ENCODE assay signal across 12 cellular contexts in the genomic region with DNA sequence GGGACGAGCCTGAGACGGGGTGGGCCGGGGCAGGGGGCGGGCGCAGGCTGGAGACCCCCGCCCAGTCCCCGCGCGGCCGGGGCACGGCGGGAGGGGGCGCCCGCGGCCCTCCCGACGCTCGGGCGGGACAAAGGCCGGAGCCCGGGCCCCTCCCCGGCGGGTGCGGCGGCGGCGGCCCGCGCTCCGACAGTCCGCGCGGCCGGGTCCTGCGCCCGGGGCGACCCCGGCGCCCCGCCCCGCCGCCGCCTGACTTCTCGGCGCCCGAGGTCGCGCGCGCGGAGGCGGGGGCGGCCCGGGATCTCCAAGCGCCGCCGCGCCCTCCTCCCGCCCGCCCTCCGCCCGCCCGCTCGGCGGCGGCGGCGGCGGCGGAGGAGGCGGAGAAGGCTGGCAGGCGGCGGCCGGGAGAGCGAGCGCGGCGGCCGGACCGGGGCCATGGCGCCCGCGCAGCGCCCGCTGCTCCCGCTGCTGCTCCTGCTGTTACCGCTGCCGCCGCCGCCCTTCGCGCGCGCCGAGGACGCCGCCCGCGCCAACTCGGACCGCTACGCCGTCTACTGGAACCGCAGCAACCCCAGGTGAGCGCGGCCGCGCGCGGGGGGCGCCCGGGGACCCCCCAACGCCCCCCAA. TPM values are rescaled to one million over a fixed set of nuclear protein-coding genes. Genes with fewer than 3 reads are reported as not detected.
A peak's percentile ranks its signal among the peaks of the same experiment; 100 is the strongest.
DNase-seq lines count a peak whose midpoint lies in the region; ATAC-seq and TF ChIP-seq lines count a peak whose summit lies in the region.
"Had no signal": no experiment of that assay in that cellular context is flagged by ENCODE, and none has a peak within 500 bp of the region (broad histone marks: within the 10 kb centered on the region; RNA-seq: fewer than 3 reads in every experiment).

A gene (plus strand): TSS at position 137 of the 624 bp plus-strand sequence. CDS start 296 bp downstream, at position 433.

- H3K36me3 Mint-ChIP-seq in T-helper 17 cell (ENCODE audit: low read depth) (peaks cover 2% of the 10 kb centered on the region), glutamatergic neuron (ENCODE audit: unreplicated experiment) (no peaks in the 10 kb centered on the region)

- H3K36me3 ChIP-seq in rectal smooth muscle tissue (ENCODE audit: control insufficient read depth, insufficient read depth, low read length) (no peaks in the 10 kb centered on the region), psoas muscle (ENCODE audit: insufficient read depth in 1 of 2, low read depth in 1 of 2) (peaks cover 0 to under 1% of the 10 kb centered on the region in 2 donors)
- H3K36me3 ChIP-seq: tibial nerve had no signal

- DNase-seq in NCI-H2227 (lab: John Stamatoyannopoulos, UW; ENCODE audit: unreplicated experiment) (peak; percentile 32), NCI-H2227 treated with DMSO at 0.1 percent for 48 hours (lab: John Stamatoyannopoulos, UW) (no peak), T-helper 17 cell (no peak), glutamatergic neuron (no peak), psoas muscle (no peak), ACHN (no peak)
- DNase-seq: foreskin keratinocyte, SW 1271 had no signal

- 0 to 1% (median 0%) methylated on average over 10 to 113 of the region's 113 CpGs for WGBS in psoas muscle, 3 donors

- no peak within 1 kb of the TSS for H3K9ac ChIP-seq in rectal smooth muscle tissue (ENCODE audit: low read length)

- in situ Hi-C loops in ACHN (cut with HindIII; ENCODE audit: low pct_ligation_motif_present, low pct_unique_long_range_greater_than_20kb, low sequenced_read_pairs), result no loop called here

- no peaks in the 10 kb centered on the region for H3K9me3 ChIP-seq in T-helper 17 cell (ENCODE audit: control insufficient read depth, low read length, poor library complexity, severe bottlenecking)
- H3K9me3 ChIP-seq in psoas muscle, result no peaks in the 10 kb centered on the region
- H3K9me3 ChIP-seq: tibial nerve had no signal

- intact Hi-C loops in psoas muscle (cut with DNase I), result loop anchor here (10.0 kb wide), 2 partner anchors 159 to 239 kb away; a partner anchor contains a TSS

- H3K27ac Mint-ChIP-seq in T-helper 17 cell, result no peak within 1 kb of the TSS
- peak within 1 kb of the TSS; percentile 78 for H3K27ac Mint-ChIP-seq in glutamatergic neuron (ENCODE audit: unreplicated experiment)

- peaks cover 34% of the 10 kb centered on the region for H3K27me3 ChIP-seq in rectal smooth muscle tissue (ENCODE audit: control insufficient read depth, insufficient read depth, low read length)
- peaks cover 0 to 60% (median 31%) of the 10 kb centered on the region in 3 donors for H3K27me3 ChIP-seq in psoas muscle (ENCODE audit: insufficient read depth in 3 of 3, low read length in 2 of 3)

- H3K9me3 Mint-ChIP-seq in glutamatergic neuron (ENCODE audit: unreplicated experiment), result peaks cover 4% of the 10 kb centered on the region

- H3K4me1 Mint-ChIP-seq in T-helper 17 cell, result peaks cover 6% of the 10 kb centered on the region
- no peaks in the 10 kb centered on the region for H3K4me1 Mint-ChIP-seq in glutamatergic neuron (ENCODE audit: low read depth, unreplicated experiment)

- H3K4me1 ChIP-seq in rectal smooth muscle tissue (ENCODE audit: control insufficient read depth, insufficient read depth, low read length) (no peaks in the 10 kb centered on the region), psoas muscle (peaks cover 5% of the 10 kb centered on the region)
- H3K4me1 ChIP-seq: foreskin keratinocyte had no signal

- H3K27me3 Mint-ChIP-seq in T-helper 17 cell (peaks cover 17% of the 10 kb centered on the region), glutamatergic neuron (ENCODE audit: unreplicated experiment) (peaks cover 10% of the 10 kb centered on the region)

- ATAC-seq in T-helper 17 cell (no peak), HG02840 (IDR thresholded peaks at IDR 0.05; ENCODE audit: low FRiP score, unreplicated experiment) (no peak), psoas muscle (no peak)
- ATAC-seq: foreskin keratinocyte had no signal

- peak within 1 kb of the TSS; percentile 27 for H3K4me3 ChIP-seq in rectal smooth muscle tissue (ENCODE audit: low read length)
- no peak within 1 kb of the TSS for H3K4me3 ChIP-seq in psoas muscle

- H3K4me3 Mint-ChIP-seq in T-helper 17 cell (peak within 1 kb of the TSS; percentile 79), glutamatergic neuron (ENCODE audit: unreplicated experiment) (peak within 1 kb of the TSS; percentile 85)

- H3K27ac ChIP-seq in rectal smooth muscle tissue (ENCODE audit: low read depth, low read length), result no peak within 1 kb of the TSS
- H3K27ac ChIP-seq in psoas muscle, result no peak within 1 kb of the TSS
- H3K27ac ChIP-seq: foreskin keratinocyte, skin epidermis had no signal

- no peak for TF ChIP-seq CTCF in glutamatergic neuron (IDR thresholded peaks at IDR 0.05; ENCODE audit: partially characterized antibody, unreplicated experiment)
- no peak for TF ChIP-seq CTCF in psoas muscle (IDR thresholded peaks at IDR 0.05)

RNA-seq across cellular contexts. Expression of the gene that starts here (rescaled TPM):
- total RNA-seq in T-helper 17 cell (not detected), glutamatergic neuron (ENCODE audit: unreplicated experiment) (61.4 TPM), psoas muscle (not detected)
- polyA plus RNA-seq in psoas muscle, result not detected
- total RNA-seq: foreskin keratinocyte, tibial nerve had no signal
- polyA plus RNA-seq: foreskin keratinocyte had no signal

Comparison
In these comparisons a context has a peak if more than half of its experiments do, and no peak if none do; other contexts are left out.
1. RNA of the gene that starts here (total RNA-seq): 61.4 TPM in glutamatergic neuron (single experiment); not detected in T-helper 17 cell and not detected in psoas muscle; every median in the first group is over 10 times any median in the second.